In the genomic region with DNA sequence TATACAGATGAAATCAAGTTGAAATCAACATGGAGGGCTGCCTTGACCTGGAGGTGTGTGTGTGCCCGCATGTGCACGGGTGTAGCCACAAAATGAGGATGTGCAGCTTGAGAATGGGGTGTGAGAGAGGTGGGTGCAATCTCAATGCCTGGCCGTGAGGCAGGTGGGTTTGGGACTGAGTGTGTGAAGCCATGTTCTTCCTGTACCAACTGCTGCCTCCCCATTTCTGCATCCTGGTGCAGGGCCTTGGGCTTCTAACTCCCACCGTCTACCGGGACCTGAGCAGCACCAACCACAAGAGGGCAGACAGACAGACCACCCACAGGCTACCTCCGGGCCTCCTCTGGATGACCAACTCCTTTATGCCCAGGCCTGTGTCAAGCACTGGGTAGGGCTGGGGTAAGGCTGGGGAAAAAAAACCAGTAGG, we compare ENCODE assay signal across 7 cellular contexts.
DNase-seq lines count a peak whose midpoint lies in the region; FAIRE-seq and TF ChIP-seq lines count a peak whose summit lies in the region.

No MANE protein-coding gene starts in this region.

- in situ Hi-C loops in KBM-7 (cut with MboI; ENCODE audit: low pct_unique_long_range_greater_than_20kb, low sequenced_read_pairs), result no loop called here

- no peak overlapping the region for H3K23ac ChIP-seq in mesenchymal stem cell (ENCODE audit: low read length in 2 of 2)

- peak overlapping the region; percentile 11 for H3K4me3 Mint-ChIP-seq in astrocyte (ENCODE audit: unreplicated experiment)
- H3K4me3 Mint-ChIP-seq in nephron, result no peak overlapping the region

- POLR2A ChIA-PET in GM10248 (lab: Yijun Ruan, JAX), result no interaction called here

- H3K4me1 ChIP-seq in astrocyte (ENCODE audit: insufficient read depth, low read length), result peaks cover 18% of the 10 kb centered on the region
- peaks cover 11% of the 10 kb centered on the region for H3K4me1 ChIP-seq in mesenchymal stem cell (ENCODE audit: control insufficient read depth, insufficient read depth, low read depth, low read length)

- no peaks in the 10 kb centered on the region for H3K79me2 ChIP-seq in astrocyte (ENCODE audit: insufficient read depth, low read length)

- H3K9me3 ChIP-seq in astrocyte (ENCODE audit: insufficient read depth, low read depth, low read length), result no peaks in the 10 kb centered on the region
- peaks cover 3% of the 10 kb centered on the region for H3K9me3 ChIP-seq in mesenchymal stem cell (ENCODE audit: control insufficient read depth, low read length)

- H3K36me3 ChIP-seq in astrocyte (ENCODE audit: insufficient read depth, low read length), result no peaks in the 10 kb centered on the region
- H3K36me3 ChIP-seq in mesenchymal stem cell (ENCODE audit: control insufficient read depth in 1 of 2, insufficient read depth in 2 of 2, low read depth in 1 of 2, low read length in 2 of 2), result no peaks in the 10 kb centered on the region

- H2BK15ac ChIP-seq in mesenchymal stem cell (ENCODE audit: low read depth, poor library complexity, severe bottlenecking), result no peak overlapping the region

- no peak overlapping the region for H3K18ac ChIP-seq in mesenchymal stem cell (ENCODE audit: low read depth in 1 of 2, low read length in 2 of 2)

- H3K4ac ChIP-seq in mesenchymal stem cell (ENCODE audit: low read depth in 1 of 2, low read length in 2 of 2), result no peak overlapping the region

- H4K91ac ChIP-seq in mesenchymal stem cell (ENCODE audit: low read length), result no peak overlapping the region

- H3K9me3 Mint-ChIP-seq in astrocyte (ENCODE audit: unreplicated experiment), result peaks cover 6% of the 10 kb centered on the region
- no peaks in the 10 kb centered on the region for H3K9me3 Mint-ChIP-seq in nephron

- H3K4me2 ChIP-seq in astrocyte (ENCODE audit: low read length), result no peak overlapping the region
- no peak overlapping the region for H3K4me2 ChIP-seq in mesenchymal stem cell (ENCODE audit: low read length, poor library complexity, severe bottlenecking)

- H3K36me3 Mint-ChIP-seq in astrocyte (ENCODE audit: low read depth, unreplicated experiment) (no peaks in the 10 kb centered on the region), nephron (ENCODE audit: low read depth) (no peaks in the 10 kb centered on the region)

- no peak overlapping the region for H2BK12ac ChIP-seq in mesenchymal stem cell (ENCODE audit: low read length in 2 of 2)

- TF ChIP-seq CTCF in GM10248 (IDR thresholded peaks at IDR 0.05; ENCODE audit: control extremely low read depth, extremely low read depth, low read depth, missing control alignments), result peak; percentile 18
- no peak for TF ChIP-seq CTCF in astrocyte (IDR thresholded peaks at IDR 0.05; ENCODE audit: insufficient read depth, low read depth, low read length)
- TF ChIP-seq CTCF in nephron (IDR thresholded peaks at IDR 0.05; ENCODE audit: unreplicated experiment in 3 of 3), result no peak

- H4K20me1 ChIP-seq in astrocyte (ENCODE audit: insufficient read depth, low read length), result peaks cover 5% of the 10 kb centered on the region

- H3K27ac Mint-ChIP-seq in astrocyte (ENCODE audit: unreplicated experiment) (peak overlapping the region; percentile 58), nephron (peak overlapping the region in 2 of 3 experiments; percentile 34 to 37)

- CTCF ChIA-PET in GM10248 (lab: Yijun Ruan, JAX), result interaction anchor here (1.2 kb wide), 1 partner anchor 9 kb away, joined by 6 read pairs; no protein-coding TSS in a partner anchor

- no peak overlapping the region for H3K27ac ChIP-seq in astrocyte (ENCODE audit: low read depth, low read length)
- H3K27ac ChIP-seq in mesenchymal stem cell (ENCODE audit: low read length, poor library complexity, severe bottlenecking), result no peak overlapping the region

- DNase-seq in GM10248 (ENCODE audit: extremely low spot score) (no peak), KBM-7 (peak; percentile 33), astrocyte (ENCODE audit: low read depth) (no peak), NCI-H2029 (lab: John Stamatoyannopoulos, UW) (no peak), GF-D8 (lab: John Stamatoyannopoulos, UW) (no peak), mesenchymal stem cell (no peak)

- no peaks in the 10 kb centered on the region for H3K79me1 ChIP-seq in mesenchymal stem cell (replicated peaks; ENCODE audit: low read length, poor library complexity, severe bottlenecking)

- H2AFZ ChIP-seq in astrocyte (ENCODE audit: low read depth, low read length) (no peak overlapping the region), mesenchymal stem cell (ENCODE audit: low read depth, low read length) (no peak overlapping the region)

- H3K27me3 Mint-ChIP-seq in astrocyte (ENCODE audit: low read depth, unreplicated experiment) (peaks cover 64% of the 10 kb centered on the region), nephron (ENCODE audit: low read depth) (peaks cover 56% of the 10 kb centered on the region)

- H2BK5ac ChIP-seq in mesenchymal stem cell (ENCODE audit: low read depth, low read length, poor library complexity, severe bottlenecking), result no peak overlapping the region

- H2AK5ac ChIP-seq in mesenchymal stem cell (ENCODE audit: low read length, severe bottlenecking), result no peak overlapping the region

- FAIRE-seq in astrocyte (lab: Jason Lieb, UNC), result no peak

- no peak overlapping the region for H2BK120ac ChIP-seq in mesenchymal stem cell (ENCODE audit: low read depth, low read length)

- H3K9ac ChIP-seq in astrocyte (ENCODE audit: low read length) (no peak overlapping the region), mesenchymal stem cell (ENCODE audit: low read length) (no peak overlapping the region)

- H3K14ac ChIP-seq in mesenchymal stem cell (ENCODE audit: low read length in 2 of 2), result no peak overlapping the region

- 89% methylated on average over 5 of the region's 6 CpGs for WGBS in mesenchymal stem cell

- H3K4me3 ChIP-seq in astrocyte (ENCODE audit: insufficient read depth, low read depth, low read length) (no peak overlapping the region), mesenchymal stem cell (ENCODE audit: insufficient read depth in 1 of 2, low read depth in 1 of 2, low read length in 2 of 2) (no peak overlapping the region)

- H3K27me3 ChIP-seq in astrocyte (ENCODE audit: insufficient read depth, low read length), result peaks cover 12% of the 10 kb centered on the region
- peaks cover 41 to 57% of the 10 kb centered on the region in 2 experiments for H3K27me3 ChIP-seq in mesenchymal stem cell (ENCODE audit: control insufficient read depth in 1 of 2, insufficient read depth in 1 of 2, low read length in 2 of 2)

- H4K8ac ChIP-seq in mesenchymal stem cell (ENCODE audit: low read length), result no peak overlapping the region

- H3K4me1 Mint-ChIP-seq in astrocyte (ENCODE audit: low read depth, unreplicated experiment), result peaks cover 27% of the 10 kb centered on the region
- H3K4me1 Mint-ChIP-seq in nephron, result peaks cover 37% of the 10 kb centered on the region
